Comparison of ENCODE assay signal across 9 cellular contexts in the genomic region with DNA sequence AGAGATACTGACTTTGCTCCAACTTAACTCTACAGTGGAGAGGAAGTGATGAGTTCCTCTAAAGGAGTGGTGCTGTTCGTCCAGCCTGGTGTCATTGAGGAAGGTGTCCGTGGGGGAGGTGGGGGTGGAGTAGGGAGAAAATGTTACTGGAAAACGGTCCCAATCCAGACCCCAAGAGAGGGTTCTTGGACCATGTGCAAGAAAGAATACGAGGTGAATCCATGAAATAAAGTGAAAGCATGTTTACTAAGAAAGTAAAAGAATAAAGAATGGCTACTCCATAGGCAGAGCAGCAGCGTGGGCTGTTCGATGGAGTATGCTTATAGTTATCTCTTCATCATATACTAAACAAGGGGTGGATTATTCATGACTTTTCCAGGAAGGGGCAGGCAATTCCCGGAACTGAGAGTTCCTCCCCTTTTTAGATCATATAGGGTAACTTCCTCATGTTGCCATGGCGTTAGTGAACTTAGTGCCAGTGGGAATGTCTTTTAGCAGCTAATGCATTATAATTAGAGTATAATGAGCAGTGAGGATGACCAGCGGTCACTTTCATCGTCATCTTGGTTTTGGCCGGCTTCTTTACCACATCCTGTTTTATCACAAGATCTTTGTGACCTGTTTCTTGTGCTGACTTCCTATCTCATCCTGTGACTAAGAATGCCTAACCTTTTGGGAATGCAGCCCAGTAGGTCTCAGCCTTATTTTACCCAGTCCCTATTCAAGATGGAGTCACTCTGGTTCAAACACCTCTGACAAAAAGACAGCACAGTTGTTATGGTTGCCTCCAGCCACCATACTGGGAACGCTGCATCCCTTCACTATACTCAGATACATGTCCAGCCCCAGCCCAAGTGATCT. TPM values are rescaled to one million over a fixed set of nuclear protein-coding genes. Genes with fewer than 3 reads are reported as not detected.
DNase-seq lines count a peak whose midpoint lies in the region; ATAC-seq and TF ChIP-seq lines count a peak whose summit lies in the region.
"Had no signal": no experiment of that assay in that cellular context is flagged by ENCODE, and none has a peak within 500 bp of the region (broad histone marks: within the 10 kb centered on the region; RNA-seq: fewer than 3 reads in every experiment).

No MANE protein-coding gene starts in this region.

- H3K4me2 ChIP-seq in OCI-LY3 (ENCODE audit: low read length) = peak overlapping the region; percentile 17; the same call in 1 of the 2 replicates

- H3K36me3 Mint-ChIP-seq in activated T-helper 1 cell treated with anti-CD3 and anti-CD28 coated beads, Interleukin-12 subunit alpha, Interleukin-12 subunit beta, Interleukin-2, Interleukin-4 antibody, amounts not matched to agents 30 ng/mL and 10 ng/mL and 1 ng/mL, durations not matched to agents 14 hours and 24 hours and 36 hours (ENCODE audit: low read depth) = peaks cover 2% of the 10 kb centered on the region
- H3K36me3 Mint-ChIP-seq in stimulated activated effector memory CD8-positive, alpha-beta T cell treated with anti-CD3 and anti-CD28 coated beads, Interleukin-12 subunit alpha, Interleukin-12 subunit beta, amount 100 ng/mL, for 72 hours = no peaks in the 10 kb centered on the region
- no peaks in the 10 kb centered on the region for H3K36me3 Mint-ChIP-seq in stimulated activated memory B cell treated with anti-CD40 and anti-IgM and Interleukin-4, amounts not matched to agents 10 μg/mL and 1 μg/mL and 100 μg/mL, for 72 hours
- H3K36me3 Mint-ChIP-seq: memory B cell had no signal

- H3K4me3 ChIP-seq in OCI-LY3 (ENCODE audit: low read length) (no peak overlapping the region), kidney epithelial cell (ENCODE audit: low read depth, low read length) (no peak overlapping the region)

- H3K79me2 ChIP-seq in OCI-LY3 (ENCODE audit: low read length) = no peaks in the 10 kb centered on the region

- no peaks in the 10 kb centered on the region; the same call in 1 of the 2 replicates for H3K4me1 ChIP-seq in OCI-LY3 (ENCODE audit: low read length)

- H3K4me3 Mint-ChIP-seq in activated T-helper 1 cell treated with anti-CD3 and anti-CD28 coated beads, Interleukin-12 subunit alpha, Interleukin-12 subunit beta, Interleukin-2, Interleukin-4 antibody, amounts not matched to agents 30 ng/mL and 10 ng/mL and 1 ng/mL, durations not matched to agents 14 hours and 24 hours and 36 hours = peak overlapping the region; percentile 63
- peak overlapping the region; percentile 30 for H3K4me3 Mint-ChIP-seq in stimulated activated effector memory CD8-positive, alpha-beta T cell treated with anti-CD3 and anti-CD28 coated beads, Interleukin-12 subunit alpha, Interleukin-12 subunit beta, amount 100 ng/mL, for 72 hours
- no peak overlapping the region for H3K4me3 Mint-ChIP-seq in stimulated activated memory B cell treated with anti-CD40 and anti-IgM and Interleukin-4, amounts not matched to agents 10 μg/mL and 1 μg/mL and 100 μg/mL, for 72 hours
- H3K4me3 Mint-ChIP-seq: memory B cell had no signal

- no peaks in the 10 kb centered on the region for H3K9me3 ChIP-seq in OCI-LY3 (ENCODE audit: insufficient read depth, low read length)

- peaks cover 15% of the 10 kb centered on the region for H3K27me3 Mint-ChIP-seq in activated T-helper 1 cell treated with anti-CD3 and anti-CD28 coated beads, Interleukin-12 subunit alpha, Interleukin-12 subunit beta, Interleukin-2, Interleukin-4 antibody, amounts not matched to agents 30 ng/mL and 10 ng/mL and 1 ng/mL, durations not matched to agents 14 hours and 24 hours and 36 hours (ENCODE audit: insufficient read depth)
- H3K27me3 Mint-ChIP-seq in stimulated activated memory B cell treated with anti-CD40 and anti-IgM and Interleukin-4, amounts not matched to agents 10 μg/mL and 1 μg/mL and 100 μg/mL, for 72 hours = peaks cover 39% of the 10 kb centered on the region

- TF ChIP-seq CTCF in OCI-LY3 (IDR thresholded peaks at IDR 0.05; ENCODE audit: low read depth, low read length) = no peak
- TF ChIP-seq CTCF in kidney epithelial cell (IDR thresholded peaks at IDR 0.05; ENCODE audit: insufficient read depth, low read length, poor library complexity, severe bottlenecking) = no peak

- intact Hi-C loops in activated T-helper 1 cell treated with anti-CD3 and anti-CD28 coated beads, Interleukin-12 subunit alpha, Interleukin-12 subunit beta, Interleukin-2, Interleukin-4 antibody, amounts not matched to agents 30 ng/mL and 10 ng/mL and 1 ng/mL, durations not matched to agents 14 hours and 24 hours and 36 hours (cut with micrococcal nuclease) = loop anchor here (1.0 to 2.0 kb wide), 2 partner anchors 40 to 103 kb away; no protein-coding TSS in a partner anchor

- 0 out of 2 replicates have a peak, but pooled peaks cover 19% of the 10 kb centered on the region for H3K27me3 ChIP-seq in OCI-LY3 (ENCODE audit: low read depth, low read length)
- H3K27me3 ChIP-seq in kidney epithelial cell (ENCODE audit: control insufficient read depth, insufficient read depth, low read length) = no peaks in the 10 kb centered on the region

- no peak overlapping the region for H3K27ac ChIP-seq in OCI-LY3 (ENCODE audit: low read length)

- H4K20me1 ChIP-seq in OCI-LY3 (ENCODE audit: insufficient read depth, low read length) = no peaks in the 10 kb centered on the region

- peak; percentile 87 for ATAC-seq in stimulated activated effector memory CD8-positive, alpha-beta T cell treated with anti-CD3 and anti-CD28 coated beads, Interleukin-12 subunit alpha, Interleukin-12 subunit beta, amount 100 ng/mL, for 72 hours
- no peak for ATAC-seq in HG02763 (IDR thresholded peaks at IDR 0.05; ENCODE audit: unreplicated experiment)
- no peak for ATAC-seq in stimulated activated memory B cell treated with anti-CD40 and anti-IgM and Interleukin-4, amounts not matched to agents 10 μg/mL and 1 μg/mL and 100 μg/mL, for 72 hours

- no peak overlapping the region for H2AFZ ChIP-seq in OCI-LY3 (ENCODE audit: low read depth, low read length)

- no peaks in the 10 kb centered on the region for H3K9me3 Mint-ChIP-seq in activated T-helper 1 cell treated with anti-CD3 and anti-CD28 coated beads, Interleukin-12 subunit alpha, Interleukin-12 subunit beta, Interleukin-2, Interleukin-4 antibody, amounts not matched to agents 30 ng/mL and 10 ng/mL and 1 ng/mL, durations not matched to agents 14 hours and 24 hours and 36 hours
- no peaks in the 10 kb centered on the region for H3K9me3 Mint-ChIP-seq in stimulated activated effector memory CD8-positive, alpha-beta T cell treated with anti-CD3 and anti-CD28 coated beads, Interleukin-12 subunit alpha, Interleukin-12 subunit beta, amount 100 ng/mL, for 72 hours
- no peaks in the 10 kb centered on the region for H3K9me3 Mint-ChIP-seq in stimulated activated memory B cell treated with anti-CD40 and anti-IgM and Interleukin-4, amounts not matched to agents 10 μg/mL and 1 μg/mL and 100 μg/mL, for 72 hours
- H3K9me3 Mint-ChIP-seq: memory B cell had no signal

- H3K27ac Mint-ChIP-seq in activated T-helper 1 cell treated with anti-CD3 and anti-CD28 coated beads, Interleukin-12 subunit alpha, Interleukin-12 subunit beta, Interleukin-2, Interleukin-4 antibody, amounts not matched to agents 30 ng/mL and 10 ng/mL and 1 ng/mL, durations not matched to agents 14 hours and 24 hours and 36 hours = peak overlapping the region; percentile 82
- H3K27ac Mint-ChIP-seq in stimulated activated effector memory CD8-positive, alpha-beta T cell treated with anti-CD3 and anti-CD28 coated beads, Interleukin-12 subunit alpha, Interleukin-12 subunit beta, amount 100 ng/mL, for 72 hours = peak overlapping the region; percentile 75
- H3K27ac Mint-ChIP-seq in stimulated activated memory B cell treated with anti-CD40 and anti-IgM and Interleukin-4, amounts not matched to agents 10 μg/mL and 1 μg/mL and 100 μg/mL, for 72 hours = no peak overlapping the region
- H3K27ac Mint-ChIP-seq: memory B cell had no signal

- H3K36me3 ChIP-seq in OCI-LY3 (replicated peaks; ENCODE audit: low read depth, low read length) (no peaks in the 10 kb centered on the region), kidney epithelial cell (ENCODE audit: control insufficient read depth, insufficient read depth, low read length) (no peaks in the 10 kb centered on the region)

- H3K4me1 Mint-ChIP-seq in activated T-helper 1 cell treated with anti-CD3 and anti-CD28 coated beads, Interleukin-12 subunit alpha, Interleukin-12 subunit beta, Interleukin-2, Interleukin-4 antibody, amounts not matched to agents 30 ng/mL and 10 ng/mL and 1 ng/mL, durations not matched to agents 14 hours and 24 hours and 36 hours (ENCODE audit: low read depth) = peaks cover 30% of the 10 kb centered on the region
- peaks cover 27% of the 10 kb centered on the region for H3K4me1 Mint-ChIP-seq in stimulated activated effector memory CD8-positive, alpha-beta T cell treated with anti-CD3 and anti-CD28 coated beads, Interleukin-12 subunit alpha, Interleukin-12 subunit beta, amount 100 ng/mL, for 72 hours
- no peaks in the 10 kb centered on the region for H3K4me1 Mint-ChIP-seq in stimulated activated memory B cell treated with anti-CD40 and anti-IgM and Interleukin-4, amounts not matched to agents 10 μg/mL and 1 μg/mL and 100 μg/mL, for 72 hours

- peak; percentile 30 for DNase-seq in activated T-helper 1 cell treated with anti-CD3 and anti-CD28 coated beads, Interleukin-12 subunit alpha, Interleukin-12 subunit beta, Interleukin-2, Interleukin-4 antibody, amounts not matched to agents 30 ng/mL and 10 ng/mL and 1 ng/mL, durations not matched to agents 14 hours and 24 hours and 36 hours (ENCODE audit: low spot score)
- DNase-seq in kidney epithelial cell (ENCODE audit: low read depth) (peak; percentile 55), GM19238 (ENCODE audit: insufficient read length, low spot score) (no peak), germinal center (ENCODE audit: low spot score) (no peak)
- DNase-seq in stimulated activated effector memory CD8-positive, alpha-beta T cell treated with anti-CD3 and anti-CD28 coated beads, Interleukin-12 subunit alpha, Interleukin-12 subunit beta, amount 100 ng/mL, for 72 hours (ENCODE audit: low spot score in 2 of 2) = peak; percentile 45 to 57

- H3K9ac ChIP-seq in OCI-LY3 (ENCODE audit: low read length) = no peak overlapping the region

RNA-seq across cellular contexts. Expression of a gene that starts 38.6 kb away (rescaled TPM):
- not detected in 2 replicates for total RNA-seq in activated T-helper 1 cell treated with anti-CD3 and anti-CD28 coated beads, Interleukin-12 subunit alpha, Interleukin-12 subunit beta, Interleukin-2, Interleukin-4 antibody, amounts not matched to agents 30 ng/mL and 10 ng/mL and 1 ng/mL, durations not matched to agents 14 hours and 24 hours and 36 hours
- not detected in 2 replicates for total RNA-seq in kidney epithelial cell

Comparison
In these comparisons a context has a peak if more than half of its experiments do, and no peak if none do; other contexts are left out.
1. DNase-seq: peak in activated T-helper 1 cell treated with anti-CD3 and anti-CD28 coated beads, Interleukin-12 subunit alpha, Interleukin-12 subunit beta, Interleukin-2, Interleukin-4 antibody, amounts not matched to agents 30 ng/mL and 10 ng/mL and 1 ng/mL, durations not matched to agents 14 hours and 24 hours and 36 hours (single experiment), kidney epithelial cell (single experiment) and stimulated activated effector memory CD8-positive, alpha-beta T cell treated with anti-CD3 and anti-CD28 coated beads, Interleukin-12 subunit alpha, Interleukin-12 subunit beta, amount 100 ng/mL, for 72 hours (2 of 2); none in GM19238 (single experiment) and germinal center (single experiment).